Comparison of ENCODE assay signal across 23 cellular contexts in the genomic region with DNA sequence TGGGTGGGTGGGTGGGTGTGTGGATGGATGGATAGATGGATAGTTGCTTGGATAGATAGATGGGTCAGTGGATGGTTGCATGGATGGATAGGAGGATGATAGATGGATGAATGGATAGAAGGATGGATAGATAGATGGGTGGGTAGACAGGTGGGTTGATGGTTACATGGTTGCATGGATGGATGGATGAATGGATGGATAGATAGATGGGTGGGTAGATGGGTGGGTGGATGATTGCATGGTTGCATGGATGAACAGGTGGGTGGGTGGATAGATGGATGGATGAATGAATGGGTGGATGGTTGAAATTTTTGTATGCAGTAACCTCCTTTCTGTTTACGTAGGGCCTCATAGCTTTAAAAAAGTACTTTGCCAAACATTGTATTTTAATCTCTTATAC.
"Had no signal": no experiment of that assay in that cellular context is flagged by ENCODE, and none has a peak within 500 bp of the region (broad histone marks: within the 10 kb centered on the region; RNA-seq: fewer than 3 reads in every experiment).

No MANE protein-coding gene starts in this region.

- H3K4me1 ChIP-seq: colonic mucosa, gastrocnemius medialis had no signal

- H3K36me3 Mint-ChIP-seq: mesothelial cell of epicardium had no signal

- DNase-seq: cortex of kidney; effector CD8-positive, alpha-beta T cell; effector memory CD8-positive, alpha-beta T cell; endodermal cell; erythroblast; esophagus squamous epithelium; foreskin melanocyte; gastrocnemius medialis; glutamatergic neuron; heart right ventricle; hippocampal formation; left cardiac atrium; left lung; left ventricle myocardium superior; lower lobe of right lung; mesenchymal stem cell; naive B cell had no signal

- H3K4me3 ChIP-seq: colonic mucosa, esophagus squamous epithelium, gastrocnemius medialis, heart right ventricle, left lung, lower lobe of right lung, mucosa of descending colon had no signal

- H3K27ac Mint-ChIP-seq: dendritic cell treated with granulocyte-macrophage colony-stimulating factor and Interleukin-4, amounts not matched to agents 40 ng/mL and 50 ng/mL, for 4 days; effector memory CD8-positive, alpha-beta T cell; endodermal cell; mesothelial cell of epicardium had no signal

- H3K4me3 Mint-ChIP-seq: dendritic cell treated with granulocyte-macrophage colony-stimulating factor and Interleukin-4, amounts not matched to agents 40 ng/mL and 50 ng/mL, for 4 days; effector memory CD8-positive, alpha-beta T cell; endodermal cell; mesothelial cell of epicardium; naive B cell had no signal

- H3K9me3 Mint-ChIP-seq: dendritic cell treated with granulocyte-macrophage colony-stimulating factor and Interleukin-4, amounts not matched to agents 40 ng/mL and 50 ng/mL, for 4 days; effector memory CD8-positive, alpha-beta T cell; endodermal cell; mesothelial cell of epicardium had no signal

- H3K4me1 Mint-ChIP-seq: endodermal cell had no signal

- ATAC-seq: effector memory CD8-positive, alpha-beta T cell; esophagus mucosa; gastrocnemius medialis; heart right ventricle; left cardiac atrium; left lung; left ventricle myocardium superior; lower lobe of right lung had no signal

- H3K27me3 Mint-ChIP-seq: dendritic cell treated with granulocyte-macrophage colony-stimulating factor and Interleukin-4, amounts not matched to agents 40 ng/mL and 50 ng/mL, for 4 days; naive B cell had no signal

- H3K27ac ChIP-seq: colonic mucosa, epithelial cell of prostate, esophagus squamous epithelium, gastrocnemius medialis, heart right ventricle, left lung, lower lobe of right lung had no signal

- H3K36me3 ChIP-seq: colonic mucosa, gastrocnemius medialis, lower lobe of right lung had no signal

- H3K9me3 ChIP-seq: colonic mucosa, esophagus squamous epithelium, gastrocnemius medialis, heart right ventricle, left lung, lower lobe of right lung, mucosa of descending colon had no signal

- H3K27me3 ChIP-seq: colonic mucosa, esophagus squamous epithelium, gastrocnemius medialis, left lung had no signal
